ENCODE assay signal across 9 cellular contexts in genomic region chr17:42618442-42619150, GRCh38. TPM values are rescaled to one million over a fixed set of nuclear protein-coding genes. Genes with fewer than 3 reads are reported as not detected.
DNase-seq lines count a peak whose midpoint lies in the region; ATAC-seq and TF ChIP-seq lines count a peak whose summit lies in the region.
"Had no signal": no experiment of that assay in that cellular context is flagged by ENCODE, and none has a peak within 500 bp of the region (broad histone marks: within the 10 kb centered on the region; RNA-seq: fewer than 3 reads in every experiment).

No MANE protein-coding gene starts in this region.

- peaks cover 4% of the 10 kb centered on the region; the same call in 1 of the 2 replicates for H3K36me3 ChIP-seq in Panc1 (ENCODE audit: control insufficient read depth, insufficient read depth, low read length)
- peaks cover 19 to 20% (median 20%) of the 10 kb centered on the region in 3 donors for H3K36me3 ChIP-seq in skeletal muscle tissue (ENCODE audit: control insufficient read depth in 3 of 3, insufficient read depth in 3 of 3, low read length in 3 of 3)

- BruUV-seq in Panc1 (replicated peaks; lab: Mats Ljungman, UMichigan) = no TSS peak

- POLR2A ChIA-PET in Panc1 (lab: Charles Lee) = interaction anchor here (0.6 kb wide), 1 partner anchor 10 kb away, joined by 4 read pairs; no protein-coding TSS in a partner anchor

- TF ChIP-seq CTCF in Panc1 (IDR thresholded peaks at IDR 0.05) = peak; percentile 18; the same call in 1 of the 2 replicates

- H3K27me3 ChIP-seq in Panc1 (ENCODE audit: control insufficient read depth, insufficient read depth, low read length) = no peaks in the 10 kb centered on the region
- no peaks in the 10 kb centered on the region for H3K27me3 ChIP-seq in skeletal muscle tissue (ENCODE audit: control insufficient read depth in 3 of 3, insufficient read depth in 3 of 3, low read length in 3 of 3)

- H3K27ac ChIP-seq in Panc1 (ENCODE audit: low read length) (0 out of 2 replicates have a peak overlapping the region, but pooled peaks have one; percentile 13), skeletal muscle tissue (ENCODE audit: low read depth, low read length) (peak overlapping the region; percentile 94)
- H3K27ac ChIP-seq: VCaP had no signal

- DNase-seq in G401 (ENCODE audit: low spot score) (peak; percentile 34), Panc1 (ENCODE audit: low read depth, low spot score) (no peak), Right ventricle myocardium superior (peak; percentile 72), inferior parietal cortex (ENCODE audit: extremely low spot score) (no peak)
- no peak for DNase-seq in central memory CD4-positive, alpha-beta T cell

- peaks cover 7% of the 10 kb centered on the region for H3K4me1 ChIP-seq in Panc1 (ENCODE audit: control insufficient read depth, insufficient read depth, low read length)
- H3K4me1 ChIP-seq in skeletal muscle tissue (ENCODE audit: control insufficient read depth in 3 of 3, insufficient read depth in 3 of 3, low read length in 3 of 3) = peaks cover 19 to 27% (median 24%) of the 10 kb centered on the region in 3 donors

- intact Hi-C loops in Panc1 (cut with micrococcal nuclease; ENCODE audit: unreplicated experiment) = no loop called here
- intact Hi-C loops in Right ventricle myocardium superior (cut with DNase I) = no loop called here

- in situ Hi-C loops in G401 (cut with HindIII; ENCODE audit: low sequenced_read_pairs) (no loop called here), Panc1 (cut with HindIII; ENCODE audit: low pct_unique_long_range_greater_than_20kb, low sequenced_read_pairs) (no loop called here)

- ATAC-seq in GM19455 (IDR thresholded peaks at IDR 0.05; ENCODE audit: unreplicated experiment) (peak; percentile 65), HG03457 (IDR thresholded peaks at IDR 0.05; ENCODE audit: unreplicated experiment) (peak; percentile 39), Panc1 (peak; percentile 93), Right ventricle myocardium superior (ENCODE audit: poor library complexity) (peak; percentile 95)

- H3K4me3 ChIP-seq in Panc1 (ENCODE audit: low read depth in 2 of 2, low read length in 2 of 2) (no peak overlapping the region), skeletal muscle tissue (ENCODE audit: low read length in 3 of 3) (peak overlapping the region; percentile 54 to 70 (median 63))

- CTCF ChIA-PET in Panc1 (lab: Charles Lee) = interaction anchor here (0.6 to 1.8 kb wide), 3 partner anchors 35 to 62 kb away, joined by 3 to 4 read pairs (median 3); no protein-coding TSS in a partner anchor

- no peaks in the 10 kb centered on the region for H3K9me3 ChIP-seq in Panc1 (ENCODE audit: control insufficient read depth, insufficient read depth, low read depth, low read length)
- H3K9me3 ChIP-seq in skeletal muscle tissue (ENCODE audit: control insufficient read depth in 3 of 3, low read length in 3 of 3) = no peaks in the 10 kb centered on the region

- peak overlapping the region; percentile 74 to 86 (median 85) for H3K9ac ChIP-seq in skeletal muscle tissue (ENCODE audit: low read depth in 1 of 3, low read length in 3 of 3)

RNA-seq across cellular contexts. Expression of gene TUBG1, which starts 9.1 kb away (rescaled TPM):
- 51.4 and 102 TPM in 2 replicates for total RNA-seq in G401 (2014; rRNA removed; shearing (Covaris generic))
- total RNA-seq in Panc1 (2021; ENCODE audit: unreplicated experiment) (99.8 TPM), Right ventricle myocardium superior (49.1 TPM), skeletal muscle tissue (13.0 TPM)
- polyA plus RNA-seq in Panc1 (2012; ENCODE audit: insufficient read length) = 119 TPM

RNA-seq across cellular contexts. Expression of gene RETREG3, which starts 9.4 kb away (rescaled TPM):
- total RNA-seq in G401 (2014; rRNA removed; shearing (Covaris generic)) = 26.1 and 30.4 TPM in 2 replicates
- 42.3 TPM for total RNA-seq in Panc1 (2021; ENCODE audit: unreplicated experiment)
- 20.3 TPM for polyA plus RNA-seq in Panc1 (2012; ENCODE audit: insufficient read length)
- total RNA-seq in Right ventricle myocardium superior = 21.4 TPM
- 47.5 TPM for total RNA-seq in skeletal muscle tissue

RNA-seq across cellular contexts. Expression of gene TUBG2, which starts 40.5 kb away (rescaled TPM):
- total RNA-seq in G401 (2014; rRNA removed; shearing (Covaris generic)) = 1.1 and 3.2 TPM in 2 replicates
- total RNA-seq in Panc1 (2021; ENCODE audit: unreplicated experiment) = 25.5 TPM
- 33.1 TPM for polyA plus RNA-seq in Panc1 (2012; ENCODE audit: insufficient read length)
- total RNA-seq in Right ventricle myocardium superior = 12.4 TPM
- total RNA-seq in skeletal muscle tissue = 1.6 TPM

RNA-seq across cellular contexts. Expression of gene PSMC3IP, which starts 41.1 kb away (rescaled TPM):
- 6.2 and 14.9 TPM in 2 replicates for total RNA-seq in G401 (2014; rRNA removed; shearing (Covaris generic))
- 19.2 TPM for total RNA-seq in Panc1 (2021; ENCODE audit: unreplicated experiment)
- 9.5 TPM for polyA plus RNA-seq in Panc1 (2012; ENCODE audit: insufficient read length)
- total RNA-seq in Right ventricle myocardium superior = 2.3 TPM
- total RNA-seq in skeletal muscle tissue = 2.1 TPM

RNA-seq across cellular contexts. Expression of gene MLX, which starts 51.7 kb away (rescaled TPM):
- 14.1 and 44.7 TPM in 2 replicates for total RNA-seq in G401 (2014; rRNA removed; shearing (Covaris generic))
- 35.8 TPM for total RNA-seq in Panc1 (2021; ENCODE audit: unreplicated experiment)
- 42.3 TPM for polyA plus RNA-seq in Panc1 (2012; ENCODE audit: insufficient read length)
- total RNA-seq in Right ventricle myocardium superior = 69.1 TPM
- 21.9 TPM for total RNA-seq in skeletal muscle tissue

Comparison
In these comparisons a context has a peak if more than half of its experiments do, and no peak if none do; other contexts are left out.
1. DNase-seq: peak in G401 (single experiment) and Right ventricle myocardium superior (single experiment); none in Panc1 (single experiment), central memory CD4-positive, alpha-beta T cell (single experiment) and inferior parietal cortex (single experiment).
2. ATAC-seq: peak in every context shown above with its lines; median percentile 95 in Right ventricle myocardium superior; 93 in Panc1; 65 in GM19455; 39 in HG03457.
3. H3K4me3 ChIP-seq: peak in skeletal muscle tissue (3 of 3); none in Panc1 (0 of 2).